Comparison of ENCODE assay signal across 2 cellular contexts in genomic region chr16:57999366-57999970, GRCh38.
TF ChIP-seq lines count a peak whose summit lies in the region.

No MANE protein-coding gene starts in this region.

TF ChIP-seq in GM23338, 12 proteins besides CTCF, POLR2A, EP300 and RAD21:
- TF ChIP-seq EZH2phosphoT487 (IDR thresholded peaks at IDR 0.05; ENCODE audit: unreplicated experiment) (no peak), JUNB (IDR thresholded peaks at IDR 0.05; ENCODE audit: unreplicated experiment) (no peak), ZNF331 (CRISPR knock-in tag; IDR thresholded peaks at IDR 0.05; ENCODE audit: low read depth) (no peak), STAT1 (IDR thresholded peaks at IDR 0.05; ENCODE audit: unreplicated experiment) (no peak), POLR2AphosphoS5 (IDR thresholded peaks at IDR 0.05; ENCODE audit: low read depth) (no peak), CREB1 (CRISPR knock-in tag; IDR thresholded peaks at IDR 0.05; ENCODE audit: low read depth) (no peak), EZH2 (IDR thresholded peaks at IDR 0.05; ENCODE audit: low read depth, unreplicated experiment) (no peak), ZNF114 (CRISPR knock-in tag; IDR thresholded peaks at IDR 0.05) (no peak), ZNF462 (CRISPR knock-in tag; IDR thresholded peaks at IDR 0.05) (no peak), NANOG (IDR thresholded peaks at IDR 0.05; ENCODE audit: borderline replicate concordance) (no peak)
- TF ChIP-seq, protein P1, sequence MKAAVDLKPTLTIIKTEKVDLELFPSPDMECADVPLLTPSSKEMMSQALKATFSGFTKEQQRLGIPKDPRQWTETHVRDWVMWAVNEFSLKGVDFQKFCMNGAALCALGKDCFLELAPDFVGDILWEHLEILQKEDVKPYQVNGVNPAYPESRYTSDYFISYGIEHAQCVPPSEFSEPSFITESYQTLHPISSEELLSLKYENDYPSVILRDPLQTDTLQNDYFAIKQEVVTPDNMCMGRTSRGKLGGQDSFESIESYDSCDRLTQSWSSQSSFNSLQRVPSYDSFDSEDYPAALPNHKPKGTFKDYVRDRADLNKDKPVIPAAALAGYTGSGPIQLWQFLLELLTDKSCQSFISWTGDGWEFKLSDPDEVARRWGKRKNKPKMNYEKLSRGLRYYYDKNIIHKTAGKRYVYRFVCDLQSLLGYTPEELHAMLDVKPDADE (IDR thresholded peaks at IDR 0.05), result no peak
- TF ChIP-seq, protein P2, sequence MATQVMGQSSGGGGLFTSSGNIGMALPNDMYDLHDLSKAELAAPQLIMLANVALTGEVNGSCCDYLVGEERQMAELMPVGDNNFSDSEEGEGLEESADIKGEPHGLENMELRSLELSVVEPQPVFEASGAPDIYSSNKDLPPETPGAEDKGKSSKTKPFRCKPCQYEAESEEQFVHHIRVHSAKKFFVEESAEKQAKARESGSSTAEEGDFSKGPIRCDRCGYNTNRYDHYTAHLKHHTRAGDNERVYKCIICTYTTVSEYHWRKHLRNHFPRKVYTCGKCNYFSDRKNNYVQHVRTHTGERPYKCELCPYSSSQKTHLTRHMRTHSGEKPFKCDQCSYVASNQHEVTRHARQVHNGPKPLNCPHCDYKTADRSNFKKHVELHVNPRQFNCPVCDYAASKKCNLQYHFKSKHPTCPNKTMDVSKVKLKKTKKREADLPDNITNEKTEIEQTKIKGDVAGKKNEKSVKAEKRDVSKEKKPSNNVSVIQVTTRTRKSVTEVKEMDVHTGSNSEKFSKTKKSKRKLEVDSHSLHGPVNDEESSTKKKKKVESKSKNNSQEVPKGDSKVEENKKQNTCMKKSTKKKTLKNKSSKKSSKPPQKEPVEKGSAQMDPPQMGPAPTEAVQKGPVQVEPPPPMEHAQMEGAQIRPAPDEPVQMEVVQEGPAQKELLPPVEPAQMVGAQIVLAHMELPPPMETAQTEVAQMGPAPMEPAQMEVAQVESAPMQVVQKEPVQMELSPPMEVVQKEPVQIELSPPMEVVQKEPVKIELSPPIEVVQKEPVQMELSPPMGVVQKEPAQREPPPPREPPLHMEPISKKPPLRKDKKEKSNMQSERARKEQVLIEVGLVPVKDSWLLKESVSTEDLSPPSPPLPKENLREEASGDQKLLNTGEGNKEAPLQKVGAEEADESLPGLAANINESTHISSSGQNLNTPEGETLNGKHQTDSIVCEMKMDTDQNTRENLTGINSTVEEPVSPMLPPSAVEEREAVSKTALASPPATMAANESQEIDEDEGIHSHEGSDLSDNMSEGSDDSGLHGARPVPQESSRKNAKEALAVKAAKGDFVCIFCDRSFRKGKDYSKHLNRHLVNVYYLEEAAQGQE (IDR thresholded peaks at IDR 0.05; ENCODE audit: unreplicated experiment), result no peak

TF ChIP-seq in H1, 55 proteins besides CTCF, POLR2A, EP300 and RAD21:
- TF ChIP-seq RFX5 (IDR thresholded peaks at IDR 0.05; ENCODE audit: borderline replicate concordance, low read depth, low read length) (no peak), POLR2AphosphoS5 (IDR thresholded peaks at IDR 0.05; ENCODE audit: low read depth, low read length) (no peak), CBX5 (IDR thresholded peaks at IDR 0.05; ENCODE audit: low read depth, low read length) (no peak), HDAC2 (IDR thresholded peaks at IDR 0.05; ENCODE audit: borderline replicate concordance in 1 of 2, low read depth in 2 of 2, low read length in 2 of 2) (no peak), POU5F1 (IDR thresholded peaks at IDR 0.05; ENCODE audit: low read depth, low read length) (no peak), SP1 (IDR thresholded peaks at IDR 0.05; ENCODE audit: low read depth, low read length) (no peak), JUND (IDR thresholded peaks at IDR 0.05; ENCODE audit: low read length) (no peak), CHD1 (IDR thresholded peaks at IDR 0.05; ENCODE audit: low read depth, low read length) (no peak), SAP30 (IDR thresholded peaks at IDR 0.05; ENCODE audit: insufficient read depth, insufficient replicate concordance, low read length) (no peak), JUN (IDR thresholded peaks at IDR 0.05; ENCODE audit: low read depth, low read length) (no peak), FOSL1 (IDR thresholded peaks at IDR 0.05; ENCODE audit: insufficient read depth, low read depth, low read length) (no peak), RXRA (IDR thresholded peaks at IDR 0.05; ENCODE audit: insufficient read depth, low read depth, low read length) (no peak), TCF12 (IDR thresholded peaks at IDR 0.05; ENCODE audit: low read depth, low read length) (no peak), SP4 (IDR thresholded peaks at IDR 0.05; ENCODE audit: low read length) (no peak), SIX5 (IDR thresholded peaks at IDR 0.05; ENCODE audit: low read depth, low read length) (no peak), CHD2 (IDR thresholded peaks at IDR 0.05; ENCODE audit: low read length) (no peak), TAF7 (optimal IDR thresholded peaks at IDR 0.05; ENCODE audit: borderline replicate concordance, low read depth, low read length) (no peak), PHF8 (conservative IDR thresholded peaks at IDR 0.05; ENCODE audit: low read depth, low read length) (no peak)
